25 cellular contexts compared by ENCODE assay signal in genomic region chr9:129210125-129210524, GRCh38.
"Had no signal": no experiment of that assay in that cellular context is flagged by ENCODE, and none has a peak within 500 bp of the region (broad histone marks: within the 10 kb centered on the region; RNA-seq: fewer than 3 reads in every experiment).

No MANE protein-coding gene starts in this region.

- H3K27ac ChIP-seq: body of pancreas, cardiac muscle cell, heart right ventricle, pancreas, psoas muscle, right atrium auricular region, thyroid gland, upper lobe of right lung, VCaP had no signal

- H3K36me3 ChIP-seq: cardiac muscle cell, heart right ventricle, pancreas, right atrium auricular region, thyroid gland, upper lobe of right lung had no signal

- H3K4me3 Mint-ChIP-seq: activated CD4-positive, alpha-beta T cell treated with anti-CD3 and anti-CD28 coated beads, Interleukin-2, amount 10 ng/mL, durations not matched to agents 7 days and 5 days; nephron; stimulated activated naive CD8-positive, alpha-beta T cell treated with anti-CD3 and anti-CD28 coated beads, Interleukin-15, Interleukin-2, amounts not matched to agents 100 ng/mL and 50 ng/mL, for 24 hours had no signal

- DNase-seq: activated CD4-positive, alpha-beta T cell treated with anti-CD3 and anti-CD28 coated beads, Interleukin-2, amount 10 ng/mL, durations not matched to agents 7 days and 5 days; activated CD4-positive, CD25-positive, alpha-beta regulatory T cell treated with anti-CD3 and anti-CD28 coated beads, Interleukin-2, amount 50 U/mL, for 72 hours; activated CD8-positive, alpha-beta memory T cell treated with anti-CD3 and anti-CD28 coated beads for 24 hours; activated naive CD4-positive, alpha-beta T cell treated with Interleukin-2 at 50 U/mL for 16 hours; activated T-cell treated with anti-CD3 and anti-CD28 coated beads, Interleukin-2, amount 50 U/mL, for 48 hours; anterior cingulate cortex; body of pancreas; cortex of kidney; erythroblast; foreskin fibroblast; heart right ventricle; left ventricle myocardium superior; mammary epithelial cell; psoas muscle; stimulated activated CD4-positive, alpha-beta T cell treated with anti-CD3 and anti-CD28 coated beads, Interleukin-12 subunit alpha, Interleukin-12 subunit beta, amount 100 ng/mL, for 4 hours; stimulated activated CD4-positive, alpha-beta T cell treated with anti-CD3 and anti-CD28 coated beads, Interleukin-1b, Interleukin-23, amount 100 ng/mL, for 48 hours; substantia nigra; thyroid gland; upper lobe of right lung had no signal

- H3K9me3 ChIP-seq: body of pancreas, heart right ventricle, pancreas, psoas muscle, right atrium auricular region, thyroid gland, upper lobe of right lung had no signal

- H3K9me3 Mint-ChIP-seq: activated CD4-positive, alpha-beta T cell treated with anti-CD3 and anti-CD28 coated beads, Interleukin-2, amount 10 ng/mL, durations not matched to agents 7 days and 5 days; nephron had no signal

- H3K27me3 ChIP-seq: body of pancreas, cardiac muscle cell, heart right ventricle, pancreas, right atrium auricular region, thyroid gland, upper lobe of right lung had no signal

- H3K27ac Mint-ChIP-seq: activated CD4-positive, alpha-beta T cell treated with anti-CD3 and anti-CD28 coated beads, Interleukin-2, amount 10 ng/mL, durations not matched to agents 7 days and 5 days; nephron had no signal

- H3K27me3 Mint-ChIP-seq: activated CD4-positive, alpha-beta T cell treated with anti-CD3 and anti-CD28 coated beads, Interleukin-2, amount 10 ng/mL, durations not matched to agents 7 days and 5 days; stimulated activated naive CD8-positive, alpha-beta T cell treated with anti-CD3 and anti-CD28 coated beads, Interleukin-15, Interleukin-2, amounts not matched to agents 100 ng/mL and 50 ng/mL, for 24 hours had no signal

- ATAC-seq: body of pancreas, heart right ventricle, left ventricle myocardium superior, pancreas, psoas muscle, upper lobe of right lung had no signal

- H3K4me1 ChIP-seq: body of pancreas, heart right ventricle, pancreas, psoas muscle, right atrium auricular region, thyroid gland, upper lobe of right lung had no signal

- H3K4me3 ChIP-seq: body of pancreas, cardiac muscle cell, heart right ventricle, pancreas, psoas muscle, right atrium auricular region, thyroid gland, upper lobe of right lung had no signal
